Comparison of ENCODE assay signal across 16 cellular contexts in genomic region chr10:132714096-132714721, GRCh38.
DNase-seq lines count a peak whose midpoint lies in the region; ATAC-seq and FAIRE-seq lines count a peak whose summit lies in the region.
"Had no signal": no experiment of that assay in that cellular context is flagged by ENCODE, and none has a peak within 500 bp of the region (broad histone marks: within the 10 kb centered on the region; RNA-seq: fewer than 3 reads in every experiment).

No MANE protein-coding gene starts in this region.

- peak overlapping the region; percentile 96 for H3K27ac ChIP-seq in caudate nucleus (ENCODE audit: low read depth, low read length)
- no peak overlapping the region for H3K27ac ChIP-seq in iPS-18a (ENCODE audit: low read length)
- H3K27ac ChIP-seq in small intestine (ENCODE audit: low read depth in 1 of 2, low read length in 1 of 2): no peak overlapping the region
- H3K27ac ChIP-seq: adrenal gland, epithelial cell of prostate, SK-N-MC had no signal

- H3K4me1 ChIP-seq in iPS-18a (ENCODE audit: control insufficient read depth, low read depth, low read length): peaks cover 19% of the 10 kb centered on the region
- no peaks in the 10 kb centered on the region for H3K4me1 ChIP-seq in small intestine (ENCODE audit: control insufficient read depth in 2 of 2, insufficient read depth in 1 of 2, low read depth in 1 of 2, low read length in 1 of 2)
- H3K4me1 ChIP-seq: adrenal gland had no signal

- H3K27me3 ChIP-seq in iPS-18a (ENCODE audit: control insufficient read depth, insufficient read depth, low read length) (peaks cover 13% of the 10 kb centered on the region), small intestine (ENCODE audit: control insufficient read depth in 2 of 2, insufficient read depth in 2 of 2, low read length in 2 of 2) (no peaks in the 10 kb centered on the region)
- H3K27me3 ChIP-seq: adrenal gland had no signal

- H3K4me3 ChIP-seq in iPS-18a (ENCODE audit: low read length) (peak overlapping the region; percentile 32), small intestine (ENCODE audit: low read depth in 1 of 2, low read length in 2 of 2) (no peak overlapping the region)
- H3K4me3 ChIP-seq: adrenal gland, SK-N-MC had no signal

- no peak for ATAC-seq in HG02884 (IDR thresholded peaks at IDR 0.05; ENCODE audit: unreplicated experiment)

- FAIRE-seq in urothelium cell line (lab: Jason Lieb, UNC): no peak
- no peak for FAIRE-seq in small intestine (lab: Jason Lieb, UNC)

- WGBS in small intestine, 3 donors: 85 to 93% (median 92%) methylated on average over 44 of the region's 44 CpGs

- H3K9me3 ChIP-seq in iPS-18a (ENCODE audit: control insufficient read depth, low read depth, low read length) (no peaks in the 10 kb centered on the region), small intestine (ENCODE audit: control insufficient read depth, low read depth) (no peaks in the 10 kb centered on the region)
- H3K9me3 ChIP-seq: adrenal gland had no signal

- no peaks in the 10 kb centered on the region for H3K36me3 ChIP-seq in iPS-18a (ENCODE audit: control insufficient read depth, low read depth, low read length)
- H3K36me3 ChIP-seq in small intestine (ENCODE audit: control insufficient read depth in 2 of 2, insufficient read depth in 2 of 2, low read length in 2 of 2): peaks cover 2 to 4% of the 10 kb centered on the region in 2 donors

- DNase-seq in ELF-1 (ENCODE audit: low read depth, low spot score) (peak; percentile 72), caudate nucleus (lab: John Stamatoyannopoulos, UW) (peak in 58 of 61 donors; percentile 36 to 94 (median 85)), nucleus accumbens (lab: John Stamatoyannopoulos, UW) (peak; percentile 25 to 94 (median 87)), urothelium cell line (ENCODE audit: low spot score) (no peak), small intestine (no peak), NCI-H1105 (lab: John Stamatoyannopoulos, UW) (no peak)
- DNase-seq: activated B cell treated with CpG ODN at 0.5 μM for 24 hours; adrenal gland; IMR-90; naive thymus-derived CD4-positive, alpha-beta T cell; NCI-H1417; stimulated activated CD8-positive, alpha-beta memory T cell treated with anti-CD3 and anti-CD28 coated beads, Interleukin-4, amount 100 ng/mL, for 48 hours had no signal

- H3K9ac ChIP-seq in iPS-18a (ENCODE audit: low read length): peak overlapping the region; percentile 9

Comparison
In these comparisons a context has a peak if more than half of its experiments do, and no peak if none do; other contexts are left out.
1. DNase-seq: peak in ELF-1 (single experiment), caudate nucleus (58 of 61) and nucleus accumbens (56 of 56); none in urothelium cell line (single experiment), small intestine (single experiment) and NCI-H1105 (single experiment).